12 cellular contexts compared by ENCODE assay signal in genomic region chr1:41357451-41358151, GRCh38. TPM values are rescaled to one million over a fixed set of nuclear protein-coding genes. Genes with fewer than 3 reads are reported as not detected.
A peak's percentile ranks its signal among the peaks of the same experiment; 100 is the strongest.
DNase-seq lines count a peak whose midpoint lies in the region; ATAC-seq and TF ChIP-seq lines count a peak whose summit lies in the region.
"Had no signal": no experiment of that assay in that cellular context is flagged by ENCODE, and none has a peak within 500 bp of the region (broad histone marks: within the 10 kb centered on the region; RNA-seq: fewer than 3 reads in every experiment).

No MANE protein-coding gene starts in this region.

- H3K9me3 Mint-ChIP-seq in glutamatergic neuron (ENCODE audit: unreplicated experiment) = peaks cover 7% of the 10 kb centered on the region
- H3K9me3 Mint-ChIP-seq: stimulated activated effector memory CD8-positive, alpha-beta T cell treated with anti-CD3 and anti-CD28 coated beads, Interleukin-12 subunit alpha, Interleukin-12 subunit beta, amount 100 ng/mL, for 72 hours had no signal

- H3K27me3 ChIP-seq in right cardiac atrium (ENCODE audit: control insufficient read depth, insufficient read depth) = no peaks in the 10 kb centered on the region

- peaks cover 9% of the 10 kb centered on the region for H3K4me1 ChIP-seq in right cardiac atrium (ENCODE audit: control insufficient read depth, insufficient read depth, low read length)

- H3K36me3 Mint-ChIP-seq in glutamatergic neuron (ENCODE audit: unreplicated experiment) = no peaks in the 10 kb centered on the region
- H3K36me3 Mint-ChIP-seq: stimulated activated effector memory CD8-positive, alpha-beta T cell treated with anti-CD3 and anti-CD28 coated beads, Interleukin-12 subunit alpha, Interleukin-12 subunit beta, amount 100 ng/mL, for 72 hours had no signal

- no peak overlapping the region for H3K27ac Mint-ChIP-seq in glutamatergic neuron (ENCODE audit: unreplicated experiment)
- H3K27ac Mint-ChIP-seq: stimulated activated effector memory CD8-positive, alpha-beta T cell treated with anti-CD3 and anti-CD28 coated beads, Interleukin-12 subunit alpha, Interleukin-12 subunit beta, amount 100 ng/mL, for 72 hours had no signal

- peaks cover 3% of the 10 kb centered on the region for H3K27me3 Mint-ChIP-seq in glutamatergic neuron (ENCODE audit: unreplicated experiment)

- peak overlapping the region; percentile 48 for H3K27ac ChIP-seq in right cardiac atrium (ENCODE audit: low read length)
- H3K27ac ChIP-seq: left lung had no signal

- H3K4me3 ChIP-seq in right cardiac atrium (ENCODE audit: low read length) = no peak overlapping the region
- H3K4me3 ChIP-seq: left lung, skin epidermis had no signal

- 26% methylated on average over 6 of the region's 6 CpGs for WGBS in right cardiac atrium

- ATAC-seq in SK-N-SH treated with all-trans-retinoic acid at 6 μM for 48 hours (peak; percentile 3; the same call in 1 of the 3 replicates), right cardiac atrium (peak; percentile 17 to 19)
- ATAC-seq: left lung; stimulated activated effector memory CD8-positive, alpha-beta T cell treated with anti-CD3 and anti-CD28 coated beads, Interleukin-12 subunit alpha, Interleukin-12 subunit beta, amount 100 ng/mL, for 72 hours had no signal

- no peak for TF ChIP-seq CTCF in glutamatergic neuron (IDR thresholded peaks at IDR 0.05; ENCODE audit: partially characterized antibody, unreplicated experiment)

- intact Hi-C loops in right cardiac atrium (cut with DNase I) (no loop called here), posterior cingulate gyrus (cut with DNase I) (no loop called here)

- H3K4me3 Mint-ChIP-seq in glutamatergic neuron (ENCODE audit: unreplicated experiment) = no peak overlapping the region
- H3K4me3 Mint-ChIP-seq: stimulated activated effector memory CD8-positive, alpha-beta T cell treated with anti-CD3 and anti-CD28 coated beads, Interleukin-12 subunit alpha, Interleukin-12 subunit beta, amount 100 ng/mL, for 72 hours had no signal

- no peaks in the 10 kb centered on the region for H3K9me3 ChIP-seq in right cardiac atrium (ENCODE audit: control insufficient read depth, low read length)
- H3K9me3 ChIP-seq: left lung had no signal

- peak; percentile 36 for DNase-seq in activated CD8-positive, alpha-beta memory T cell treated with anti-CD3 and anti-CD28 coated beads, Interleukin-2, amount 50 U/mL, for 48 hours
- no peak for DNase-seq in activated CD8-positive, alpha-beta memory T cell treated with anti-CD3 and anti-CD28 coated beads, Interleukin-2, amount 50 U/mL, for 4 hours
- DNase-seq in right cardiac atrium = peak; percentile 49 to 83 (median 76)
- peak; percentile 60 for DNase-seq in ureter (ENCODE audit: low spot score)
- no peak for DNase-seq in posterior cingulate gyrus
- no peak for DNase-seq in NK-92 (lab: John Stamatoyannopoulos, UW; ENCODE audit: unreplicated experiment)
- no peak for DNase-seq in glutamatergic neuron
- DNase-seq: left lung, NCI-H526 had no signal

- H3K4me1 Mint-ChIP-seq in glutamatergic neuron (ENCODE audit: low read depth, unreplicated experiment) = peaks cover 32% of the 10 kb centered on the region

TF ChIP-seq in SK-N-SH treated with all-trans-retinoic acid at 6 μM for 48 hours, 23 proteins besides CTCF, POLR2A, EP300 and RAD21:
- TF ChIP-seq BACH2 (CRISPR knock-in tag; IDR thresholded peaks at IDR 0.05; ENCODE audit: borderline replicate concordance) (no peak), TOX (CRISPR knock-in tag; IDR thresholded peaks at IDR 0.05; ENCODE audit: borderline replicate concordance) (no peak), ISL1 (CRISPR knock-in tag; IDR thresholded peaks at IDR 0.05) (no peak), ZFP30 (CRISPR knock-in tag; IDR thresholded peaks at IDR 0.05) (no peak), ZC3H10 (CRISPR knock-in tag; IDR thresholded peaks at IDR 0.05) (no peak)
- TF ChIP-seq, protein P1, sequence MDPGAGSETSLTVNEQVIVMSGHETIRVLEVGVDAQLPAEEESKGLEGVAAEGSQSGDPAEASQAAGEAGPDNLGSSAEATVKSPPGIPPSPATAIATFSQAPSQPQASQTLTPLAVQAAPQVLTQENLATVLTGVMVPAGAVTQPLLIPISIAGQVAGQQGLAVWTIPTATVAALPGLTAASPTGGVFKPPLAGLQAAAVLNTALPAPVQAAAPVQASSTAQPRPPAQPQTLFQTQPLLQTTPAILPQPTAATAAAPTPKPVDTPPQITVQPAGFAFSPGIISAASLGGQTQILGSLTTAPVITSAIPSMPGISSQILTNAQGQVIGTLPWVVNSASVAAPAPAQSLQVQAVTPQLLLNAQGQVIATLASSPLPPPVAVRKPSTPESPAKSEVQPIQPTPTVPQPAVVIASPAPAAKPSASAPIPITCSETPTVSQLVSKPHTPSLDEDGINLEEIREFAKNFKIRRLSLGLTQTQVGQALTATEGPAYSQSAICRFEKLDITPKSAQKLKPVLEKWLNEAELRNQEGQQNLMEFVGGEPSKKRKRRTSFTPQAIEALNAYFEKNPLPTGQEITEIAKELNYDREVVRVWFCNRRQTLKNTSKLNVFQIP (CRISPR knock-in tag; IDR thresholded peaks at IDR 0.05; ENCODE audit: borderline replicate concordance, low read depth) = no peak
TF ChIP-seq in SK-N-SH treated with all-trans-retinoic acid at 6 μM for 48 hours: peak in this region for 0.

RNA-seq across cellular contexts. Expression of gene FOXO6, which starts 3.6 kb away (rescaled TPM):
- total RNA-seq in right cardiac atrium = 1 to 10 TPM; 1.9 to 7.0 (median 5.3) TPM
- polyA plus RNA-seq in right cardiac atrium = 1.1 TPM
- total RNA-seq in ureter = 8.6 TPM
- total RNA-seq in glutamatergic neuron (ENCODE audit: unreplicated experiment) = 11.7 TPM

Comparison
In these comparisons a context has a peak if more than half of its experiments do, and no peak if none do; other contexts are left out.
1. DNase-seq: peak in activated CD8-positive, alpha-beta memory T cell treated with anti-CD3 and anti-CD28 coated beads, Interleukin-2, amount 50 U/mL, for 48 hours (single experiment), right cardiac atrium (3 of 3) and ureter (single experiment); none in activated CD8-positive, alpha-beta memory T cell treated with anti-CD3 and anti-CD28 coated beads, Interleukin-2, amount 50 U/mL, for 4 hours (single experiment), posterior cingulate gyrus (0 of 10), NK-92 (single experiment) and glutamatergic neuron (single experiment).